ENCODE assay signal across 1 cellular context in the genomic region with DNA sequence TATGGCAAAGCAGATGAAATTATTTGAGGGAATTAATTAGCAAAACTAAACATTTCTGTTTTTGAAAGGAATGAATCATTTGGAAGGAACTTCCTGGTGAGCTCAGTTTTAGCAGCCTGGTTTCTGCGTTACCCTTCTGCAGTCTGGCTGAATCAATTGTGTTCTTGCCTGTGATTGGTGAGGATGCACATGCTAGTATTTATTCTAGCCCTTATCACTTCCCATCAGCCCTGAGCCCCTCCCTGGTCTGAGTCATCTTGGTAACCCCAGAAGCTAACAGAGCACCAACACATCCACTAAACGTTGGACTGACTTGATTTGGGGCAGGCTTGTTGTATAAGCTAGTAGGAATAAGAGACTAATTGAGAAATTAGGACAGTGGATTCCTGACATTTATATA.
A peak's percentile ranks its signal among the peaks of the same experiment; 100 is the strongest.
TF ChIP-seq lines count a peak whose summit lies in the region.

No MANE protein-coding gene starts in this region.

TF ChIP-seq in HepG2, 621 proteins besides CTCF, POLR2A, EP300 and RAD21 (continued from another document and continues in another):
- TF ChIP-seq, protein P1, sequence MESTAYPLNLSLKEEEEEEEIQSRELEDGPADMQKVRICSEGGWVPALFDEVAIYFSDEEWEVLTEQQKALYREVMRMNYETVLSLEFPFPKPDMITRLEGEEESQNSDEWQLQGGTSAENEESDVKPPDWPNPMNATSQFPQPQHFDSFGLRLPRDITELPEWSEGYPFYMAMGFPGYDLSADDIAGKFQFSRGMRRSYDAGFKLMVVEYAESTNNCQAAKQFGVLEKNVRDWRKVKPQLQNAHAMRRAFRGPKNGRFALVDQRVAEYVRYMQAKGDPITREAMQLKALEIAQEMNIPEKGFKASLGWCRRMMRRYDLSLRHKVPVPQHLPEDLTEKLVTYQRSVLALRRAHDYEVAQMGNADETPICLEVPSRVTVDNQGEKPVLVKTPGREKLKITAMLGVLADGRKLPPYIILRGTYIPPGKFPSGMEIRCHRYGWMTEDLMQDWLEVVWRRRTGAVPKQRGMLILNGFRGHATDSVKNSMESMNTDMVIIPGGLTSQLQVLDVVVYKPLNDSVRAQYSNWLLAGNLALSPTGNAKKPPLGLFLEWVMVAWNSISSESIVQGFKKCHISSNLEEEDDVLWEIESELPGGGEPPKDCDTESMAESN (CRISPR knock-in tag; conservative IDR thresholded peaks at IDR 0.05) = no peak
- TF ChIP-seq, protein P2, sequence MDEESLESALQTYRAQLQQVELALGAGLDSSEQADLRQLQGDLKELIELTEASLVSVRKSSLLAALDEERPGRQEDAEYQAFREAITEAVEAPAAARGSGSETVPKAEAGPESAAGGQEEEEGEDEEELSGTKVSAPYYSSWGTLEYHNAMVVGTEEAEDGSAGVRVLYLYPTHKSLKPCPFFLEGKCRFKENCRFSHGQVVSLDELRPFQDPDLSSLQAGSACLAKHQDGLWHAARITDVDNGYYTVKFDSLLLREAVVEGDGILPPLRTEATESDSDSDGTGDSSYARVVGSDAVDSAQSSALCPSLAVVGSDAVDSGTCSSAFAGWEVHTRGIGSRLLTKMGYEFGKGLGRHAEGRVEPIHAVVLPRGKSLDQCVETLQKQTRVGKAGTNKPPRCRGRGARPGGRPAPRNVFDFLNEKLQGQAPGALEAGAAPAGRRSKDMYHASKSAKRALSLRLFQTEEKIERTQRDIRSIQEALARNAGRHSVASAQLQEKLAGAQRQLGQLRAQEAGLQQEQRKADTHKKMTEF (CRISPR knock-in tag; IDR thresholded peaks at IDR 0.05) = 0 out of 2 replicates have a peak, but pooled peaks have one; percentile 14
- TF ChIP-seq GTF2F1 (IDR thresholded peaks at IDR 0.05; ENCODE audit: low read length) = no peak
- TF ChIP-seq, protein P3, sequence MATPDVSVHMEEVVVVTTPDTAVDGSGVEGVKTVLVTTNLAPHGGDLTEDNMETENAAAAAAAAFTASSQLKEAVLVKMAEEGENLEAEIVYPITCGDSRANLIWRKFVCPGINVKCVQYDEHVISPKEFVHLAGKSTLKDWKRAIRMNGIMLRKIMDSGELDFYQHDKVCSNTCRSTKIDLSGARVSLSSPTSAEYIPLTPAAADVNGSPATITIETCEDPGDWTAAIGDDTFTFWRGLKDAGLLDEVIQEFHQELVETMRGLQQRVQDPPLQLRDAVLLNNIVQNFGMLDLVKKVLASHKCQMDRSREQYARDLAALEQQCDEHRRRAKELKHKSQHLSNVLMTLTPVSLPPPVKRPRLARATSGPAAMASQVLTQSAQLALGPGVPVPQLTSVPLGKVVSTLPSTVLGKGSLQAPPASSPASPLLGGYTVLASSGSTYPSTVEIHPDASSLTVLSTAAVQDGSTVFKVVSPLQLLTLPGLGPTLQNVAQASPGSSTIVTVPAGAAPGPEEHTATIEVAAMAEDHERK (CRISPR knock-in tag; IDR thresholded peaks at IDR 0.05; ENCODE audit: low read depth) = no peak
- TF ChIP-seq RBM22 (optimal IDR thresholded peaks at IDR 0.05; ENCODE audit: low read length) = peak; percentile 46
- TF ChIP-seq ZNF468 (CRISPR knock-in tag; IDR thresholded peaks at IDR 0.05) = no peak
- TF ChIP-seq, protein P4, sequence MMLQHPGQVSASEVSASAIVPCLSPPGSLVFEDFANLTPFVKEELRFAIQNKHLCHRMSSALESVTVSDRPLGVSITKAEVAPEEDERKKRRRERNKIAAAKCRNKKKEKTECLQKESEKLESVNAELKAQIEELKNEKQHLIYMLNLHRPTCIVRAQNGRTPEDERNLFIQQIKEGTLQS (CRISPR knock-in tag; IDR thresholded peaks at IDR 0.05) = peak; percentile 92
- no peak; the same call in 1 of the 2 replicates for TF ChIP-seq HMG20A (CRISPR knock-in tag; IDR thresholded peaks at IDR 0.05; ENCODE audit: borderline replicate concordance)
- TF ChIP-seq, protein P5, sequence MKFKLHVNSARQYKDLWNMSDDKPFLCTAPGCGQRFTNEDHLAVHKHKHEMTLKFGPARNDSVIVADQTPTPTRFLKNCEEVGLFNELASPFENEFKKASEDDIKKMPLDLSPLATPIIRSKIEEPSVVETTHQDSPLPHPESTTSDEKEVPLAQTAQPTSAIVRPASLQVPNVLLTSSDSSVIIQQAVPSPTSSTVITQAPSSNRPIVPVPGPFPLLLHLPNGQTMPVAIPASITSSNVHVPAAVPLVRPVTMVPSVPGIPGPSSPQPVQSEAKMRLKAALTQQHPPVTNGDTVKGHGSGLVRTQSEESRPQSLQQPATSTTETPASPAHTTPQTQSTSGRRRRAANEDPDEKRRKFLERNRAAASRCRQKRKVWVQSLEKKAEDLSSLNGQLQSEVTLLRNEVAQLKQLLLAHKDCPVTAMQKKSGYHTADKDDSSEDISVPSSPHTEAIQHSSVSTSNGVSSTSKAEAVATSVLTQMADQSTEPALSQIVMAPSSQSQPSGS (CRISPR knock-in tag; IDR thresholded peaks at IDR 0.05) = no peak
- TF ChIP-seq ZNF224 (CRISPR knock-in tag; IDR thresholded peaks at IDR 0.05) = no peak
- TF ChIP-seq ZMYM4 (CRISPR knock-in tag; IDR thresholded peaks at IDR 0.05) = no peak
- TF ChIP-seq NR2F1 (CRISPR knock-in tag; IDR thresholded peaks at IDR 0.05) = no peak
- TF ChIP-seq KDM3A (CRISPR knock-in tag; IDR thresholded peaks at IDR 0.05; ENCODE audit: low read depth) = no peak
- TF ChIP-seq, protein P6, sequence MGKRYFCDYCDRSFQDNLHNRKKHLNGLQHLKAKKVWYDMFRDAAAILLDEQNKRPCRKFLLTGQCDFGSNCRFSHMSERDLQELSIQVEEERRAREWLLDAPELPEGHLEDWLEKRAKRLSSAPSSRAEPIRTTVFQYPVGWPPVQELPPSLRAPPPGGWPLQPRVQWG (CRISPR knock-in tag; IDR thresholded peaks at IDR 0.05; ENCODE audit: borderline replicate concordance, low read depth) = no peak
- TF ChIP-seq, protein P7, sequence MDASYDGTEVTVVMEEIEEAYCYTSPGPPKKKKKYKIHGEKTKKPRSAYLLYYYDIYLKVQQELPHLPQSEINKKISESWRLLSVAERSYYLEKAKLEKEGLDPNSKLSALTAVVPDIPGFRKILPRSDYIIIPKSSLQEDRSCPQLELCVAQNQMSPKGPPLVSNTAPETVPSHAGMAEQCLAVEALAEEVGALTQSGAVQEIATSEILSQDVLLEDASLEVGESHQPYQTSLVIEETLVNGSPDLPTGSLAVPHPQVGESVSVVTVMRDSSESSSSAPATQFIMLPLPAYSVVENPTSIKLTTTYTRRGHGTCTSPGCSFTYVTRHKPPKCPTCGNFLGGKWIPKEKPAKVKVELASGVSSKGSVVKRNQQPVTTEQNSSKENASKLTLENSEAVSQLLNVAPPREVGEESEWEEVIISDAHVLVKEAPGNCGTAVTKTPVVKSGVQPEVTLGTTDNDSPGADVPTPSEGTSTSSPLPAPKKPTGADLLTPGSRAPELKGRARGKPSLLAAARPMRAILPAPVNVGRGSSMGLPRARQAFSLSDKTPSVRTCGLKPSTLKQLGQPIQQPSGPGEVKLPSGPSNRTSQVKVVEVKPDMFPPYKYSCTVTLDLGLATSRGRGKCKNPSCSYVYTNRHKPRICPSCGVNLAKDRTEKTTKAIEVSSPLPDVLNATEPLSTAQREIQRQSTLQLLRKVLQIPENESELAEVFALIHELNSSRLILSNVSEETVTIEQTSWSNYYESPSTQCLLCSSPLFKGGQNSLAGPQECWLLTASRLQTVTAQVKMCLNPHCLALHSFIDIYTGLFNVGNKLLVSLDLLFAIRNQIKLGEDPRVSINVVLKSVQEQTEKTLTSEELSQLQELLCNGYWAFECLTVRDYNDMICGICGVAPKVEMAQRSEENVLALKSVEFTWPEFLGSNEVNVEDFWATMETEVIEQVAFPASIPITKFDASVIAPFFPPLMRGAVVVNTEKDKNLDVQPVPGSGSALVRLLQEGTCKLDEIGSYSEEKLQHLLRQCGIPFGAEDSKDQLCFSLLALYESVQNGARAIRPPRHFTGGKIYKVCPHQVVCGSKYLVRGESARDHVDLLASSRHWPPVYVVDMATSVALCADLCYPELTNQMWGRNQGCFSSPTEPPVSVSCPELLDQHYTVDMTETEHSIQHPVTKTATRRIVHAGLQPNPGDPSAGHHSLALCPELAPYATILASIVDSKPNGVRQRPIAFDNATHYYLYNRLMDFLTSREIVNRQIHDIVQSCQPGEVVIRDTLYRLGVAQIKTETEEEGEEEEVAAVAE (CRISPR knock-in tag; IDR thresholded peaks at IDR 0.05; ENCODE audit: borderline replicate concordance) = peak; percentile 15; the same call in 1 of the 2 replicates
- TF ChIP-seq NFE2L2 (IDR thresholded peaks at IDR 0.05; ENCODE audit: low read length) = no peak
- TF ChIP-seq, protein P8, sequence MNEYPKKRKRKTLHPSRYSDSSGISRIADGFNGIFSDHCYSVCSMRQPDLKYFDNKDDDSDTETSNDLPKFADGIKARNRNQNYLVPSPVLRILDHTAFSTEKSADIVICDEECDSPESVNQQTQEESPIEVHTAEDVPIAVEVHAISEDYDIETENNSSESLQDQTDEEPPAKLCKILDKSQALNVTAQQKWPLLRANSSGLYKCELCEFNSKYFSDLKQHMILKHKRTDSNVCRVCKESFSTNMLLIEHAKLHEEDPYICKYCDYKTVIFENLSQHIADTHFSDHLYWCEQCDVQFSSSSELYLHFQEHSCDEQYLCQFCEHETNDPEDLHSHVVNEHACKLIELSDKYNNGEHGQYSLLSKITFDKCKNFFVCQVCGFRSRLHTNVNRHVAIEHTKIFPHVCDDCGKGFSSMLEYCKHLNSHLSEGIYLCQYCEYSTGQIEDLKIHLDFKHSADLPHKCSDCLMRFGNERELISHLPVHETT (CRISPR knock-in tag; conservative IDR thresholded peaks at IDR 0.05) = no peak
- TF ChIP-seq, protein P9, sequence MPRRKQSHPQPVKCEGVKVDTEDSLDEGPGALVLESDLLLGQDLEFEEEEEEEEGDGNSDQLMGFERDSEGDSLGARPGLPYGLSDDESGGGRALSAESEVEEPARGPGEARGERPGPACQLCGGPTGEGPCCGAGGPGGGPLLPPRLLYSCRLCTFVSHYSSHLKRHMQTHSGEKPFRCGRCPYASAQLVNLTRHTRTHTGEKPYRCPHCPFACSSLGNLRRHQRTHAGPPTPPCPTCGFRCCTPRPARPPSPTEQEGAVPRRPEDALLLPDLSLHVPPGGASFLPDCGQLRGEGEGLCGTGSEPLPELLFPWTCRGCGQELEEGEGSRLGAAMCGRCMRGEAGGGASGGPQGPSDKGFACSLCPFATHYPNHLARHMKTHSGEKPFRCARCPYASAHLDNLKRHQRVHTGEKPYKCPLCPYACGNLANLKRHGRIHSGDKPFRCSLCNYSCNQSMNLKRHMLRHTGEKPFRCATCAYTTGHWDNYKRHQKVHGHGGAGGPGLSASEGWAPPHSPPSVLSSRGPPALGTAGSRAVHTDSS (CRISPR knock-in tag; conservative IDR thresholded peaks at IDR 0.05) = no peak
- peak; percentile 39; the same call in 1 of the 2 replicates for TF ChIP-seq GATA4 (IDR thresholded peaks at IDR 0.05; ENCODE audit: borderline replicate concordance, low read depth)
- TF ChIP-seq ZSCAN21 (CRISPR knock-in tag; IDR thresholded peaks at IDR 0.05; ENCODE audit: borderline replicate concordance) = no peak
- TF ChIP-seq, protein P10, sequence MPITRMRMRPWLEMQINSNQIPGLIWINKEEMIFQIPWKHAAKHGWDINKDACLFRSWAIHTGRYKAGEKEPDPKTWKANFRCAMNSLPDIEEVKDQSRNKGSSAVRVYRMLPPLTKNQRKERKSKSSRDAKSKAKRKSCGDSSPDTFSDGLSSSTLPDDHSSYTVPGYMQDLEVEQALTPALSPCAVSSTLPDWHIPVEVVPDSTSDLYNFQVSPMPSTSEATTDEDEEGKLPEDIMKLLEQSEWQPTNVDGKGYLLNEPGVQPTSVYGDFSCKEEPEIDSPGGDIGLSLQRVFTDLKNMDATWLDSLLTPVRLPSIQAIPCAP (CRISPR knock-in tag; IDR thresholded peaks at IDR 0.05; ENCODE audit: low read depth) = no peak
- TF ChIP-seq ZNF343 (CRISPR knock-in tag; IDR thresholded peaks at IDR 0.05) = no peak
- TF ChIP-seq SPEN (CRISPR knock-in tag; IDR thresholded peaks at IDR 0.05; ENCODE audit: low read depth) = no peak
- TF ChIP-seq, protein P11, sequence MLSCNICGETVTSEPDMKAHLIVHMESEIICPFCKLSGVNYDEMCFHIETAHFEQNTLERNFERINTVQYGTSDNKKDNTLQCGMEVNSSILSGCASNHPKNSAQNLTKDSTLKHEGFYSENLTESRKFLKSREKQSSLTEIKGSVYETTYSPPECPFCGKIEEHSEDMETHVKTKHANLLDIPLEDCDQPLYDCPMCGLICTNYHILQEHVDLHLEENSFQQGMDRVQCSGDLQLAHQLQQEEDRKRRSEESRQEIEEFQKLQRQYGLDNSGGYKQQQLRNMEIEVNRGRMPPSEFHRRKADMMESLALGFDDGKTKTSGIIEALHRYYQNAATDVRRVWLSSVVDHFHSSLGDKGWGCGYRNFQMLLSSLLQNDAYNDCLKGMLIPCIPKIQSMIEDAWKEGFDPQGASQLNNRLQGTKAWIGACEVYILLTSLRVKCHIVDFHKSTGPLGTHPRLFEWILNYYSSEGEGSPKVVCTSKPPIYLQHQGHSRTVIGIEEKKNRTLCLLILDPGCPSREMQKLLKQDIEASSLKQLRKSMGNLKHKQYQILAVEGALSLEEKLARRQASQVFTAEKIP (CRISPR knock-in tag; IDR thresholded peaks at IDR 0.05; ENCODE audit: borderline replicate concordance) = no peak
- peak; percentile 66; the same call in 1 of the 2 replicates for TF ChIP-seq GFI1 (CRISPR knock-in tag; IDR thresholded peaks at IDR 0.05; ENCODE audit: borderline replicate concordance)
- TF ChIP-seq KMT2A (CRISPR knock-in tag; IDR thresholded peaks at IDR 0.05) = no peak
- TF ChIP-seq, protein P12, sequence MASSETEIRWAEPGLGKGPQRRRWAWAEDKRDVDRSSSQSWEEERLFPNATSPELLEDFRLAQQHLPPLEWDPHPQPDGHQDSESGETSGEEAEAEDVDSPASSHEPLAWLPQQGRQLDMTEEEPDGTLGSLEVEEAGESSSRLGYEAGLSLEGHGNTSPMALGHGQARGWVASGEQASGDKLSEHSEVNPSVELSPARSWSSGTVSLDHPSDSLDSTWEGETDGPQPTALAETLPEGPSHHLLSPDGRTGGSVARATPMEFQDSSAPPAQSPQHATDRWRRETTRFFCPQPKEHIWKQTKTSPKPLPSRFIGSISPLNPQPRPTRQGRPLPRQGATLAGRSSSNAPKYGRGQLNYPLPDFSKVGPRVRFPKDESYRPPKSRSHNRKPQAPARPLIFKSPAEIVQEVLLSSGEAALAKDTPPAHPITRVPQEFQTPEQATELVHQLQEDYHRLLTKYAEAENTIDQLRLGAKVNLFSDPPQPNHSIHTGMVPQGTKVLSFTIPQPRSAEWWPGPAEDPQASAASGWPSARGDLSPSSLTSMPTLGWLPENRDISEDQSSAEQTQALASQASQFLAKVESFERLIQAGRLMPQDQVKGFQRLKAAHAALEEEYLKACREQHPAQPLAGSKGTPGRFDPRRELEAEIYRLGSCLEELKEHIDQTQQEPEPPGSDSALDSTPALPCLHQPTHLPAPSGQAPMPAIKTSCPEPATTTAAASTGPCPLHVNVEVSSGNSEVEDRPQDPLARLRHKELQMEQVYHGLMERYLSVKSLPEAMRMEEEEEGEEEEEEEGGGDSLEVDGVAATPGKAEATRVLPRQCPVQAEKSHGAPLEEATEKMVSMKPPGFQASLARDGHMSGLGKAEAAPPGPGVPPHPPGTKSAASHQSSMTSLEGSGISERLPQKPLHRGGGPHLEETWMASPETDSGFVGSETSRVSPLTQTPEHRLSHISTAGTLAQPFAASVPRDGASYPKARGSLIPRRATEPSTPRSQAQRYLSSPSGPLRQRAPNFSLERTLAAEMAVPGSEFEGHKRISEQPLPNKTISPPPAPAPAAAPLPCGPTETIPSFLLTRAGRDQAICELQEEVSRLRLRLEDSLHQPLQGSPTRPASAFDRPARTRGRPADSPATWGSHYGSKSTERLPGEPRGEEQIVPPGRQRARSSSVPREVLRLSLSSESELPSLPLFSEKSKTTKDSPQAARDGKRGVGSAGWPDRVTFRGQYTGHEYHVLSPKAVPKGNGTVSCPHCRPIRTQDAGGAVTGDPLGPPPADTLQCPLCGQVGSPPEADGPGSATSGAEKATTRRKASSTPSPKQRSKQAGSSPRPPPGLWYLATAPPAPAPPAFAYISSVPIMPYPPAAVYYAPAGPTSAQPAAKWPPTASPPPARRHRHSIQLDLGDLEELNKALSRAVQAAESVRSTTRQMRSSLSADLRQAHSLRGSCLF (CRISPR knock-in tag; IDR thresholded peaks at IDR 0.05; ENCODE audit: borderline replicate concordance) = no peak
- TF ChIP-seq XRCC5 (optimal IDR thresholded peaks at IDR 0.05; ENCODE audit: low read length) = peak; percentile 36
